22 cellular contexts compared by ENCODE assay signal in genomic region chr6:143583542-143584330, GRCh38.
A peak's percentile ranks its signal among the peaks of the same experiment; 100 is the strongest.
DNase-seq lines count a peak whose midpoint lies in the region; ATAC-seq, FAIRE-seq and TF ChIP-seq lines count a peak whose summit lies in the region.
"Had no signal": no experiment of that assay in that cellular context is flagged by ENCODE, and none has a peak within 500 bp of the region (broad histone marks: within the 10 kb centered on the region; RNA-seq: fewer than 3 reads in every experiment).

No MANE protein-coding gene starts in this region.

- intact Hi-C loops in thyroid gland (cut with DNase I), result loop anchor here (10.0 kb wide), 1 partner anchor 261 kb away; the partner anchor contains the start of gene LTV1

- no peaks in the 10 kb centered on the region for H4K20me1 ChIP-seq in astrocyte (ENCODE audit: insufficient read depth, low read length)

- H3K9me3 ChIP-seq in astrocyte (ENCODE audit: insufficient read depth, low read depth, low read length), result no peaks in the 10 kb centered on the region
- no peaks in the 10 kb centered on the region for H3K9me3 ChIP-seq in thyroid gland
- H3K9me3 ChIP-seq: colonic mucosa, gastrocnemius medialis, uterus had no signal

- no peak overlapping the region for H3K4me2 ChIP-seq in astrocyte (ENCODE audit: low read length)

- peak overlapping the region; percentile 28 for H3K27ac Mint-ChIP-seq in stimulated activated naive CD8-positive, alpha-beta T cell treated with anti-CD3 and anti-CD28 coated beads, Interleukin-15, Interleukin-2, amounts not matched to agents 100 ng/mL and 50 ng/mL, for 24 hours
- no peak overlapping the region for H3K27ac Mint-ChIP-seq in astrocyte (ENCODE audit: unreplicated experiment)
- H3K27ac Mint-ChIP-seq: activated CD4-positive, alpha-beta memory T cell treated with anti-CD3 and anti-CD28 coated beads, Interleukin-2, amount 10 ng/mL, durations not matched to agents 7 days and 5 days; CD4-positive, alpha-beta T cell; natural killer cell treated with Interleukin-12 subunit alpha and Interleukin-12 subunit beta and Interleukin-15 and Interleukin-18, amount 100 ng/mL, for 72 hours; T-helper 1 cell treated with Interleukin-12 subunit alpha and Interleukin-12 subunit beta and Interleukin-4 antibody, amounts not matched to agents 30 μg/mL and 1 μg/mL, for 36 hours had no signal

- no peak overlapping the region for H3K4me3 ChIP-seq in astrocyte (ENCODE audit: insufficient read depth, low read depth, low read length)
- no peak overlapping the region for H3K4me3 ChIP-seq in thyroid gland (replicated peaks in 1 of 3)
- H3K4me3 ChIP-seq: colonic mucosa, gastrocnemius medialis, uterus had no signal

- H2AFZ ChIP-seq in astrocyte (ENCODE audit: low read depth, low read length), result no peak overlapping the region

- WGBS in thyroid gland, 2 donors, result 96 to 97% methylated on average over 5 of the region's 5 CpGs

- no peaks in the 10 kb centered on the region for H3K4me1 Mint-ChIP-seq in stimulated activated naive CD8-positive, alpha-beta T cell treated with anti-CD3 and anti-CD28 coated beads, Interleukin-15, Interleukin-2, amounts not matched to agents 100 ng/mL and 50 ng/mL, for 24 hours (ENCODE audit: low read depth)
- no peaks in the 10 kb centered on the region for H3K4me1 Mint-ChIP-seq in astrocyte (ENCODE audit: low read depth, unreplicated experiment)

- no peaks in the 10 kb centered on the region for H3K9me3 Mint-ChIP-seq in stimulated activated naive CD8-positive, alpha-beta T cell treated with anti-CD3 and anti-CD28 coated beads, Interleukin-15, Interleukin-2, amounts not matched to agents 100 ng/mL and 50 ng/mL, for 24 hours
- H3K9me3 Mint-ChIP-seq in astrocyte (ENCODE audit: unreplicated experiment), result no peaks in the 10 kb centered on the region
- H3K9me3 Mint-ChIP-seq: activated CD4-positive, alpha-beta memory T cell treated with anti-CD3 and anti-CD28 coated beads, Interleukin-2, amount 10 ng/mL, durations not matched to agents 7 days and 5 days; CD4-positive, alpha-beta T cell; natural killer cell treated with Interleukin-12 subunit alpha and Interleukin-12 subunit beta and Interleukin-15 and Interleukin-18, amount 100 ng/mL, for 72 hours; T-helper 1 cell treated with Interleukin-12 subunit alpha and Interleukin-12 subunit beta and Interleukin-4 antibody, amounts not matched to agents 30 μg/mL and 1 μg/mL, for 36 hours had no signal

- H3K4me3 Mint-ChIP-seq in stimulated activated naive CD8-positive, alpha-beta T cell treated with anti-CD3 and anti-CD28 coated beads, Interleukin-15, Interleukin-2, amounts not matched to agents 100 ng/mL and 50 ng/mL, for 24 hours, result no peak overlapping the region
- no peak overlapping the region for H3K4me3 Mint-ChIP-seq in astrocyte (ENCODE audit: unreplicated experiment)
- H3K4me3 Mint-ChIP-seq: activated CD4-positive, alpha-beta memory T cell treated with anti-CD3 and anti-CD28 coated beads, Interleukin-2, amount 10 ng/mL, durations not matched to agents 7 days and 5 days; CD4-positive, alpha-beta T cell; natural killer cell treated with Interleukin-12 subunit alpha and Interleukin-12 subunit beta and Interleukin-15 and Interleukin-18, amount 100 ng/mL, for 72 hours; T-helper 1 cell treated with Interleukin-12 subunit alpha and Interleukin-12 subunit beta and Interleukin-4 antibody, amounts not matched to agents 30 μg/mL and 1 μg/mL, for 36 hours had no signal

- no peaks in the 10 kb centered on the region for H3K79me2 ChIP-seq in astrocyte (ENCODE audit: insufficient read depth, low read length)

- no peak overlapping the region for H3K9ac ChIP-seq in astrocyte (ENCODE audit: low read length)

- H3K27ac ChIP-seq in astrocyte (ENCODE audit: low read depth, low read length), result no peak overlapping the region
- no peak overlapping the region for H3K27ac ChIP-seq in thyroid gland
- H3K27ac ChIP-seq: colonic mucosa, gastrocnemius medialis, uterus had no signal

- H3K4me1 ChIP-seq in astrocyte (ENCODE audit: insufficient read depth, low read length) (peaks cover 19% of the 10 kb centered on the region), thyroid gland (no peaks in the 10 kb centered on the region)
- H3K4me1 ChIP-seq: colonic mucosa, gastrocnemius medialis, uterus had no signal

- H3K36me3 Mint-ChIP-seq in stimulated activated naive CD8-positive, alpha-beta T cell treated with anti-CD3 and anti-CD28 coated beads, Interleukin-15, Interleukin-2, amounts not matched to agents 100 ng/mL and 50 ng/mL, for 24 hours (ENCODE audit: low read depth), result no peaks in the 10 kb centered on the region
- no peaks in the 10 kb centered on the region for H3K36me3 Mint-ChIP-seq in astrocyte (ENCODE audit: low read depth, unreplicated experiment)
- H3K36me3 Mint-ChIP-seq: natural killer cell treated with Interleukin-12 subunit alpha and Interleukin-12 subunit beta and Interleukin-15 and Interleukin-18, amount 100 ng/mL, for 72 hours had no signal

- TF ChIP-seq CTCF in astrocyte (IDR thresholded peaks at IDR 0.05; ENCODE audit: insufficient read depth, low read depth, low read length) (no peak), thyroid gland (IDR thresholded peaks at IDR 0.05) (no peak)

- H3K27me3 Mint-ChIP-seq in stimulated activated naive CD8-positive, alpha-beta T cell treated with anti-CD3 and anti-CD28 coated beads, Interleukin-15, Interleukin-2, amounts not matched to agents 100 ng/mL and 50 ng/mL, for 24 hours, result no peaks in the 10 kb centered on the region
- H3K27me3 Mint-ChIP-seq in astrocyte (ENCODE audit: low read depth, unreplicated experiment), result no peaks in the 10 kb centered on the region
- H3K27me3 Mint-ChIP-seq: activated CD4-positive, alpha-beta memory T cell treated with anti-CD3 and anti-CD28 coated beads, Interleukin-2, amount 10 ng/mL, durations not matched to agents 7 days and 5 days; CD4-positive, alpha-beta T cell; natural killer cell treated with Interleukin-12 subunit alpha and Interleukin-12 subunit beta and Interleukin-15 and Interleukin-18, amount 100 ng/mL, for 72 hours had no signal

- ATAC-seq in stimulated activated naive CD8-positive, alpha-beta T cell treated with anti-CD3 and anti-CD28 coated beads, Interleukin-15, Interleukin-2, amounts not matched to agents 100 U/mL and 50 U/mL, for 24 hours, result no peak
- ATAC-seq: gastrocnemius medialis; natural killer cell treated with Interleukin-12 subunit alpha and Interleukin-12 subunit beta and Interleukin-15 and Interleukin-18, amount 100 ng/mL, for 72 hours had no signal

- no peak for DNase-seq in stimulated activated naive CD8-positive, alpha-beta T cell treated with anti-CD3 and anti-CD28 coated beads, Interleukin-15, Interleukin-2, amounts not matched to agents 100 U/mL and 50 U/mL, for 24 hours
- peak; percentile 60 for DNase-seq in astrocyte (ENCODE audit: low read depth)
- DNase-seq in glomerular visceral epithelial cell (ENCODE audit: extremely low spot score), result peak; percentile 3
- no peak for DNase-seq in thyroid gland
- DNase-seq in mucosa of gallbladder (ENCODE audit: low spot score), result no peak
- DNase-seq in stimulated activated naive CD4-positive, alpha-beta T cell treated with Interleukin-2 at 50 U/mL for 16 hours (lab: John Stamatoyannopoulos, UW), result no peak
- DNase-seq in DMS79 treated with DMSO at 0.1 percent for 48 hours (lab: John Stamatoyannopoulos, UW), result no peak
- DNase-seq: activated CD4-positive, alpha-beta memory T cell treated with anti-CD3 and anti-CD28 coated beads, Interleukin-2, amount 10 ng/mL, durations not matched to agents 7 days and 5 days; activated naive CD4-positive, alpha-beta T cell treated with anti-CD3 and anti-CD28 coated beads, Interleukin-2, amount 50 U/mL, for 16 hours; CD4-positive, alpha-beta T cell; colonic mucosa; gastrocnemius medialis; NCI-H1436; NCI-H2171; NCI-H774; SHP77 treated with DMSO at 0.1 percent for 48 hours; small intestine; stimulated activated CD4-positive, alpha-beta T cell treated with anti-CD3 and anti-CD28 coated beads, Interleukin-4, amount 100 ng/mL, for 24 hours; uterus had no signal

- H3K27me3 ChIP-seq in astrocyte (ENCODE audit: insufficient read depth, low read length) (no peaks in the 10 kb centered on the region), thyroid gland (no peaks in the 10 kb centered on the region)
- H3K27me3 ChIP-seq: colonic mucosa, gastrocnemius medialis, uterus had no signal

- no peaks in the 10 kb centered on the region for H3K36me3 ChIP-seq in astrocyte (ENCODE audit: insufficient read depth, low read length)
- H3K36me3 ChIP-seq in thyroid gland, result no peaks in the 10 kb centered on the region
- H3K36me3 ChIP-seq: colonic mucosa, gastrocnemius medialis, uterus had no signal

- FAIRE-seq in astrocyte (lab: Jason Lieb, UNC), result peak; percentile 26
- FAIRE-seq: small intestine had no signal

- TF ChIP-seq POLR2A in thyroid gland (IDR thresholded peaks at IDR 0.05), result no peak

Comparison
In these comparisons a context has a peak if more than half of its experiments do, and no peak if none do; other contexts are left out.
1. DNase-seq: peak in astrocyte (single experiment) and glomerular visceral epithelial cell (single experiment); none in stimulated activated naive CD8-positive, alpha-beta T cell treated with anti-CD3 and anti-CD28 coated beads, Interleukin-15, Interleukin-2, amounts not matched to agents 100 U/mL and 50 U/mL, for 24 hours (single experiment), thyroid gland (0 of 2), mucosa of gallbladder (single experiment), stimulated activated naive CD4-positive, alpha-beta T cell treated with Interleukin-2 at 50 U/mL for 16 hours (single experiment) and DMS79 treated with DMSO at 0.1 percent for 48 hours (single experiment).